In the genomic region with DNA sequence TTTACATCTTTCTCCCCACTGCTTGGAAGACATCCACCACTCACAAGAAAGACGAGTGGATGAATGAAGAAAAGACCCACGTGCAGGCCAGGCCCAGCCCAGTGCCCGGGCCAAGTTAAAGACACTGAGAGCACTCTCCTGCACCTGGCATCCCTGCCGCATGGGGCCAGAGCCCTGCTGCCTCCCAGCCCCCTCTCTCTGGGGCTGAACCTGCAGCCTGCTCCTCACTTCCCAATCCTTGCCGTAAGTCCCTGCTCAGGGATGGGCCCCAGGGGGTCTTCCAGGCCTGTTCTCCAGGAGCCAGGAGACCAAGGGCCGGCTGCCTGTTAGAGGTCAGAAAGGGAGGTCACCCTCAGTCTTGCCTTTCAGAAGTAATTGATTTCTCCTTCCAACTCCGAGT, we compare ENCODE assay signal across 19 cellular contexts.
DNase-seq lines count a peak whose midpoint lies in the region; ATAC-seq and TF ChIP-seq lines count a peak whose summit lies in the region.
"Had no signal": no experiment of that assay in that cellular context is flagged by ENCODE, and none has a peak within 500 bp of the region (broad histone marks: within the 10 kb centered on the region; RNA-seq: fewer than 3 reads in every experiment).

No MANE protein-coding gene starts in this region.

- no peaks in the 10 kb centered on the region for H3K36me3 Mint-ChIP-seq in CD8-positive, alpha-beta T cell
- no peaks in the 10 kb centered on the region for H3K36me3 Mint-ChIP-seq in naive thymus-derived CD4-positive, alpha-beta T cell

- intact Hi-C loops in CD8-positive, alpha-beta T cell (cut with DNase I, micrococcal nuclease), result no loop called here
- intact Hi-C loops in naive thymus-derived CD4-positive, alpha-beta T cell (cut with micrococcal nuclease), result no loop called here

- no peak overlapping the region for H3K27ac Mint-ChIP-seq in CD8-positive, alpha-beta T cell
- no peak overlapping the region for H3K27ac Mint-ChIP-seq in naive thymus-derived CD4-positive, alpha-beta T cell
- H3K27ac Mint-ChIP-seq: HFFc6 had no signal

- no peak overlapping the region for H3K27ac ChIP-seq in CD8-positive, alpha-beta T cell (ENCODE audit: low read depth, low read length)
- no peak overlapping the region for H3K27ac ChIP-seq in naive thymus-derived CD4-positive, alpha-beta T cell (ENCODE audit: low read depth, low read length)
- H3K27ac ChIP-seq: RWPE1, SJSA1 had no signal

- no peaks in the 10 kb centered on the region for H3K4me1 ChIP-seq in CD8-positive, alpha-beta T cell (ENCODE audit: insufficient read depth, low read length)
- no peaks in the 10 kb centered on the region for H3K4me1 ChIP-seq in naive thymus-derived CD4-positive, alpha-beta T cell (ENCODE audit: control insufficient read depth in 2 of 2, insufficient read depth in 2 of 2, low read length in 2 of 2)
- H3K4me1 ChIP-seq: Caco-2, SJSA1 had no signal

- DNase-seq in NCI-H345 (lab: John Stamatoyannopoulos, UW), result peak; percentile 20
- no peak for DNase-seq in NCI-H345 treated with DMSO at 0.1 percent for 48 hours (lab: John Stamatoyannopoulos, UW; ENCODE audit: unreplicated experiment)
- peak; percentile 64 for DNase-seq in NCI-H2196 treated with DMSO at 0.1 percent for 48 hours (lab: John Stamatoyannopoulos, UW; ENCODE audit: unreplicated experiment)
- peak; percentile 16 for DNase-seq in SHP77 treated with DMSO at 0.1 percent for 48 hours (lab: John Stamatoyannopoulos, UW)
- DNase-seq in CD8-positive, alpha-beta T cell, result no peak
- no peak for DNase-seq in naive thymus-derived CD4-positive, alpha-beta T cell
- no peak for DNase-seq in ecto neural progenitor cell (ENCODE audit: low spot score)
- DNase-seq: C1 segment of cervical spinal cord, Caco-2, GDM1, GOT3, HFFc6, KBM-7, NCI-H187 treated with DMSO at 0.1 percent for 48 hours, OCI-M1, SW 1271 had no signal

- H3K27me3 Mint-ChIP-seq in CD8-positive, alpha-beta T cell (ENCODE audit: low read depth), result peaks cover 8% of the 10 kb centered on the region
- peaks cover 0 to 48% (median 22%) of the 10 kb centered on the region in 5 donors for H3K27me3 Mint-ChIP-seq in naive thymus-derived CD4-positive, alpha-beta T cell

- H3K4me1 Mint-ChIP-seq in CD8-positive, alpha-beta T cell (ENCODE audit: low read depth), result no peaks in the 10 kb centered on the region
- peaks cover 0 to 2% (median 0%) of the 10 kb centered on the region in 7 donors for H3K4me1 Mint-ChIP-seq in naive thymus-derived CD4-positive, alpha-beta T cell

- no peaks in the 10 kb centered on the region for H3K9me3 Mint-ChIP-seq in CD8-positive, alpha-beta T cell
- peaks cover 0 to 5% (median 0%) of the 10 kb centered on the region in 11 donors for H3K9me3 Mint-ChIP-seq in naive thymus-derived CD4-positive, alpha-beta T cell

- no peak for TF ChIP-seq CTCF in CD8-positive, alpha-beta T cell (IDR thresholded peaks at IDR 0.05)

- no peaks in the 10 kb centered on the region for H3K27me3 ChIP-seq in CD8-positive, alpha-beta T cell (ENCODE audit: insufficient read depth, low read length)
- H3K27me3 ChIP-seq in naive thymus-derived CD4-positive, alpha-beta T cell (ENCODE audit: control insufficient read depth in 2 of 2, insufficient read depth in 2 of 2, low read length in 2 of 2), result no peaks in the 10 kb centered on the region

- no peak for ATAC-seq in CD8-positive, alpha-beta T cell
- ATAC-seq in naive thymus-derived CD4-positive, alpha-beta T cell, result no peak
- ATAC-seq in HG03460 (IDR thresholded peaks at IDR 0.05; ENCODE audit: unreplicated experiment), result no peak

- H3K9me3 ChIP-seq in CD8-positive, alpha-beta T cell (ENCODE audit: low read length), result no peaks in the 10 kb centered on the region
- no peaks in the 10 kb centered on the region for H3K9me3 ChIP-seq in naive thymus-derived CD4-positive, alpha-beta T cell (ENCODE audit: control insufficient read depth in 2 of 3, low read length in 3 of 3)
- H3K9me3 ChIP-seq: Caco-2, SJSA1 had no signal

- no peak overlapping the region for H3K4me3 ChIP-seq in CD8-positive, alpha-beta T cell (ENCODE audit: low read depth, low read length)
- no peak overlapping the region for H3K4me3 ChIP-seq in naive thymus-derived CD4-positive, alpha-beta T cell (ENCODE audit: low read length)
- H3K4me3 ChIP-seq: SJSA1 had no signal

- POLR2A ChIA-PET in CD8-positive, alpha-beta T cell (lab: Charles Lee), result no interaction called here
- POLR2A ChIA-PET in naive thymus-derived CD4-positive, alpha-beta T cell (lab: Charles Lee), result no interaction called here

- CTCF ChIA-PET in CD8-positive, alpha-beta T cell (lab: Charles Lee), result no interaction called here
- CTCF ChIA-PET in naive thymus-derived CD4-positive, alpha-beta T cell (lab: Charles Lee), result no interaction called here

- no peaks in the 10 kb centered on the region for H3K36me3 ChIP-seq in CD8-positive, alpha-beta T cell (ENCODE audit: insufficient read depth, low read length)
- no peaks in the 10 kb centered on the region for H3K36me3 ChIP-seq in naive thymus-derived CD4-positive, alpha-beta T cell (ENCODE audit: control insufficient read depth in 2 of 3, insufficient read depth in 3 of 3, low read length in 3 of 3)
- H3K36me3 ChIP-seq: SJSA1 had no signal

- no peak overlapping the region for H3K4me3 Mint-ChIP-seq in CD8-positive, alpha-beta T cell
- no peak overlapping the region for H3K4me3 Mint-ChIP-seq in naive thymus-derived CD4-positive, alpha-beta T cell
- H3K4me3 Mint-ChIP-seq: HFFc6 had no signal

Comparison
In these comparisons a context has a peak if more than half of its experiments do, and no peak if none do; other contexts are left out.
1. DNase-seq: peak in NCI-H345 (single experiment), NCI-H2196 treated with DMSO at 0.1 percent for 48 hours (single experiment) and SHP77 treated with DMSO at 0.1 percent for 48 hours (single experiment); none in NCI-H345 treated with DMSO at 0.1 percent for 48 hours (single experiment), CD8-positive, alpha-beta T cell (0 of 7), naive thymus-derived CD4-positive, alpha-beta T cell (0 of 9) and ecto neural progenitor cell (single experiment).